In the genomic region with DNA sequence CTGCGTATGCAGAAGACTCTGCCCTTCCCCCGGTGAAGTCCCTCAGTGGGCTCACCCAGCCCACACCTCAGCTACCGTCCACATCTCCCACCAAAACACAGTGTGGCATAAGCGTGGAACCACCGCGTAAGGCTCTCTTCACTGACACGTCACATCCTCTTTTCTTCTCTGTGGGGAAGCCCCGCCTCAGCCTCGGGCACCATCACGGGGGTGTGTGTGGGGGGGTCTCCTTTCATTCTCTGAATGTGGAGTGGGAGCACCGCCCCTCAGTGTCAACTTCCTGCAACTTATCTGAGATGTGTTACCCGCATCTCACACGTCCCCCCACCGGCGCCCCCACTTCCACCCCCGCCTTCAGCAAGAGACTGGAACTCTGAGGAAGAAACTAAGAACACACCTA, we compare ENCODE assay signal across 1 cellular context.
TF ChIP-seq lines count a peak whose summit lies in the region.

No MANE protein-coding gene starts in this region.

TF ChIP-seq in GM23338, 12 proteins besides CTCF, POLR2A, EP300 and RAD21 (continued from another document):
- TF ChIP-seq, protein P1, sequence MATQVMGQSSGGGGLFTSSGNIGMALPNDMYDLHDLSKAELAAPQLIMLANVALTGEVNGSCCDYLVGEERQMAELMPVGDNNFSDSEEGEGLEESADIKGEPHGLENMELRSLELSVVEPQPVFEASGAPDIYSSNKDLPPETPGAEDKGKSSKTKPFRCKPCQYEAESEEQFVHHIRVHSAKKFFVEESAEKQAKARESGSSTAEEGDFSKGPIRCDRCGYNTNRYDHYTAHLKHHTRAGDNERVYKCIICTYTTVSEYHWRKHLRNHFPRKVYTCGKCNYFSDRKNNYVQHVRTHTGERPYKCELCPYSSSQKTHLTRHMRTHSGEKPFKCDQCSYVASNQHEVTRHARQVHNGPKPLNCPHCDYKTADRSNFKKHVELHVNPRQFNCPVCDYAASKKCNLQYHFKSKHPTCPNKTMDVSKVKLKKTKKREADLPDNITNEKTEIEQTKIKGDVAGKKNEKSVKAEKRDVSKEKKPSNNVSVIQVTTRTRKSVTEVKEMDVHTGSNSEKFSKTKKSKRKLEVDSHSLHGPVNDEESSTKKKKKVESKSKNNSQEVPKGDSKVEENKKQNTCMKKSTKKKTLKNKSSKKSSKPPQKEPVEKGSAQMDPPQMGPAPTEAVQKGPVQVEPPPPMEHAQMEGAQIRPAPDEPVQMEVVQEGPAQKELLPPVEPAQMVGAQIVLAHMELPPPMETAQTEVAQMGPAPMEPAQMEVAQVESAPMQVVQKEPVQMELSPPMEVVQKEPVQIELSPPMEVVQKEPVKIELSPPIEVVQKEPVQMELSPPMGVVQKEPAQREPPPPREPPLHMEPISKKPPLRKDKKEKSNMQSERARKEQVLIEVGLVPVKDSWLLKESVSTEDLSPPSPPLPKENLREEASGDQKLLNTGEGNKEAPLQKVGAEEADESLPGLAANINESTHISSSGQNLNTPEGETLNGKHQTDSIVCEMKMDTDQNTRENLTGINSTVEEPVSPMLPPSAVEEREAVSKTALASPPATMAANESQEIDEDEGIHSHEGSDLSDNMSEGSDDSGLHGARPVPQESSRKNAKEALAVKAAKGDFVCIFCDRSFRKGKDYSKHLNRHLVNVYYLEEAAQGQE (IDR thresholded peaks at IDR 0.05; ENCODE audit: unreplicated experiment), result no peak
- TF ChIP-seq JUNB (IDR thresholded peaks at IDR 0.05; ENCODE audit: unreplicated experiment) (no peak), ZNF331 (CRISPR knock-in tag; IDR thresholded peaks at IDR 0.05; ENCODE audit: low read depth) (no peak)
